In genomic region chr17:44900894-44901293, GRCh38 we compare ENCODE assay signal across 9 cellular contexts. TPM values are rescaled to one million over a fixed set of nuclear protein-coding genes. Genes with fewer than 3 reads are reported as not detected.
DNase-seq lines count a peak whose midpoint lies in the region; ATAC-seq, FAIRE-seq and TF ChIP-seq lines count a peak whose summit lies in the region.
"Had no signal": no experiment of that assay in that cellular context is flagged by ENCODE, and none has a peak within 500 bp of the region (broad histone marks: within the 10 kb centered on the region; RNA-seq: fewer than 3 reads in every experiment).

No MANE protein-coding gene starts in this region.

- TF ChIP-seq POLR2A in H54 (IDR thresholded peaks at IDR 0.05; ENCODE audit: low read depth, low read length) = no peak
- no peak for TF ChIP-seq POLR2A in esophagus squamous epithelium (IDR thresholded peaks at IDR 0.05)

- peaks cover 18% of the 10 kb centered on the region for H3K4me1 Mint-ChIP-seq in stimulated activated effector memory CD8-positive, alpha-beta T cell treated with anti-CD3 and anti-CD28 coated beads, Interleukin-12 subunit alpha, Interleukin-12 subunit beta, amount 100 ng/mL, for 72 hours

- H3K36me3 Mint-ChIP-seq in stimulated activated effector memory CD8-positive, alpha-beta T cell treated with anti-CD3 and anti-CD28 coated beads, Interleukin-12 subunit alpha, Interleukin-12 subunit beta, amount 100 ng/mL, for 72 hours = peaks cover 16% of the 10 kb centered on the region

- WGBS in esophagus squamous epithelium, 2 donors = 20 to 25% methylated on average over 3 of the region's 3 CpGs

- H3K9me3 Mint-ChIP-seq in stimulated activated effector memory CD8-positive, alpha-beta T cell treated with anti-CD3 and anti-CD28 coated beads, Interleukin-12 subunit alpha, Interleukin-12 subunit beta, amount 100 ng/mL, for 72 hours = no peaks in the 10 kb centered on the region

- intact Hi-C loops in esophagus squamous epithelium (cut with DNase I) = no loop called here

- DNase-seq in H54 (ENCODE audit: insufficient read length, low spot score) (peak; percentile 86), SK-MEL-5 (ENCODE audit: low read depth, low spot score) (peak; percentile 48), esophagus squamous epithelium (lab: John Stamatoyannopoulos, UW) (no peak), COLO668 (lab: John Stamatoyannopoulos, UW; ENCODE audit: unreplicated experiment) (no peak), UCSD-AML1 (lab: John Stamatoyannopoulos, UW; ENCODE audit: unreplicated experiment) (no peak)
- no peak for DNase-seq in stimulated activated effector memory CD8-positive, alpha-beta T cell treated with anti-CD3 and anti-CD28 coated beads, Interleukin-12 subunit alpha, Interleukin-12 subunit beta, amount 100 ng/mL, for 72 hours (ENCODE audit: low spot score in 2 of 2)
- DNase-seq: heart left ventricle had no signal

- FAIRE-seq in H54 (lab: Jason Lieb, UNC) = peak; percentile 53

- H3K27ac Mint-ChIP-seq in stimulated activated effector memory CD8-positive, alpha-beta T cell treated with anti-CD3 and anti-CD28 coated beads, Interleukin-12 subunit alpha, Interleukin-12 subunit beta, amount 100 ng/mL, for 72 hours = peak overlapping the region; percentile 100

- no peaks in the 10 kb centered on the region for H3K27me3 ChIP-seq in esophagus squamous epithelium
- H3K27me3 ChIP-seq: heart left ventricle had no signal

- in situ Hi-C loops in SK-MEL-5 (cut with HindIII; ENCODE audit: low pct_unique_long_range_greater_than_20kb, low sequenced_read_pairs) = no loop called here

- peaks cover 0 to 5% (median 0%) of the 10 kb centered on the region in 3 donors for H3K36me3 ChIP-seq in esophagus squamous epithelium

- H3K4me1 ChIP-seq in esophagus squamous epithelium = peaks cover 20 to 45% (median 24%) of the 10 kb centered on the region in 3 donors

- H3K9me3 ChIP-seq in esophagus squamous epithelium = no peaks in the 10 kb centered on the region
- H3K9me3 ChIP-seq: heart left ventricle had no signal

- peak overlapping the region in 3 of 4 donors; percentile 41 to 98 (median 93) for H3K27ac ChIP-seq in esophagus squamous epithelium

- H3K4me3 ChIP-seq in esophagus squamous epithelium = no peak overlapping the region

- no peak for ATAC-seq in stimulated activated effector memory CD8-positive, alpha-beta T cell treated with anti-CD3 and anti-CD28 coated beads, Interleukin-12 subunit alpha, Interleukin-12 subunit beta, amount 100 ng/mL, for 72 hours
- no peak for ATAC-seq in HG03095 (IDR thresholded peaks at IDR 0.05; ENCODE audit: unreplicated experiment)
- ATAC-seq in HG03039 (IDR thresholded peaks at IDR 0.05; ENCODE audit: unreplicated experiment) = no peak

- no peak for TF ChIP-seq CTCF in esophagus squamous epithelium (IDR thresholded peaks at IDR 0.05)

- peak overlapping the region; percentile 73 for H3K4me3 Mint-ChIP-seq in stimulated activated effector memory CD8-positive, alpha-beta T cell treated with anti-CD3 and anti-CD28 coated beads, Interleukin-12 subunit alpha, Interleukin-12 subunit beta, amount 100 ng/mL, for 72 hours

RNA-seq across cellular contexts. Expression of gene EFTUD2, which starts 1.6 kb away (rescaled TPM):
- 117 and 118 TPM in 2 replicates for total RNA-seq in SK-MEL-5 (2014; rRNA removed; shearing (Covaris generic))
- polyA plus RNA-seq in SK-MEL-5 (2015; cell fraction: cytosol; rRNA removed) = 130 and 161 TPM in 2 replicates
- polyA plus RNA-seq in SK-MEL-5 (2015; cell fraction: nucleus; rRNA removed) = 122 and 147 TPM in 2 replicates
- 10 to 100 TPM; 53.4 to 85.7 (median 59.8) TPM for total RNA-seq in esophagus squamous epithelium

RNA-seq across cellular contexts. Expression of gene GFAP, which starts 14.4 kb away (rescaled TPM):
- total RNA-seq in SK-MEL-5 (2014; rRNA removed; shearing (Covaris generic)) = not detected in 2 replicates
- polyA plus RNA-seq in SK-MEL-5 (2015; cell fraction: cytosol; rRNA removed) = not detected in 2 replicates
- not detected in 2 replicates for polyA plus RNA-seq in SK-MEL-5 (2015; cell fraction: nucleus; rRNA removed)
- not detected for total RNA-seq in esophagus squamous epithelium

RNA-seq across cellular contexts. Expression of gene KIF18B, which starts 46.7 kb away (rescaled TPM):
- total RNA-seq in SK-MEL-5 (2014; rRNA removed; shearing (Covaris generic)) = 2.0 and 2.5 TPM in 2 replicates
- polyA plus RNA-seq in SK-MEL-5 (2015; cell fraction: cytosol; rRNA removed) = 27.0 and 33.9 TPM in 2 replicates
- polyA plus RNA-seq in SK-MEL-5 (2015; cell fraction: nucleus; rRNA removed) = 71.6 and 71.8 TPM in 2 replicates
- total RNA-seq in esophagus squamous epithelium = 10 to 100 TPM in 1 of 4 donors, 1 to 10 TPM in 3; 3.3 to 11.1 (median 4.8) TPM

RNA-seq across cellular contexts. Expression of gene HIGD1B, which starts 53.2 kb away (rescaled TPM):
- total RNA-seq in SK-MEL-5 (2014; rRNA removed; shearing (Covaris generic)) = not detected in 2 replicates
- polyA plus RNA-seq in SK-MEL-5 (2015; cell fraction: cytosol; rRNA removed) = not detected in 2 replicates
- polyA plus RNA-seq in SK-MEL-5 (2015; cell fraction: nucleus; rRNA removed) = not detected in 2 replicates
- total RNA-seq in esophagus squamous epithelium = 1 to 10 TPM in 3 of 4 donors, not detected in 1; 1.5 to 5.5 (median 2.3) TPM

Comparison
In these comparisons a context has a peak if more than half of its experiments do, and no peak if none do; other contexts are left out.
1. DNase-seq: peak in H54 (single experiment) and SK-MEL-5 (single experiment); none in esophagus squamous epithelium (single experiment), stimulated activated effector memory CD8-positive, alpha-beta T cell treated with anti-CD3 and anti-CD28 coated beads, Interleukin-12 subunit alpha, Interleukin-12 subunit beta, amount 100 ng/mL, for 72 hours (0 of 2), COLO668 (single experiment) and UCSD-AML1 (single experiment).